In genomic region chr1:18064564-18064963, GRCh38 we compare ENCODE assay signal across 20 cellular contexts. TPM values are rescaled to one million over a fixed set of nuclear protein-coding genes. Genes with fewer than 3 reads are reported as not detected.
"Had no signal": no experiment of that assay in that cellular context is flagged by ENCODE, and none has a peak within 500 bp of the region (broad histone marks: within the 10 kb centered on the region; RNA-seq: fewer than 3 reads in every experiment).

No MANE protein-coding gene starts in this region.

- H3K27ac ChIP-seq: epithelial cell of prostate, esophagus muscularis mucosa, gastroesophageal sphincter, stomach, thoracic aorta, transverse colon had no signal

- DNase-seq: effector memory CD4-positive, alpha-beta T cell; foreskin fibroblast; glutamatergic neuron; islet precursor cell; left ventricle myocardium superior; mesendoderm; naive thymus-derived CD8-positive, alpha-beta T cell; right cardiac atrium; stimulated activated CD4-positive, alpha-beta T cell treated with anti-CD3 and anti-CD28 coated beads, Interleukin-2, amount 100 ng/mL, for 24 hours; stimulated activated CD4-positive, alpha-beta T cell treated with anti-CD3 and anti-CD28 coated beads, Interleukin-4, amount 100 ng/mL, for 4 hours; stimulated activated naive CD4-positive, alpha-beta T cell; stomach; substantia nigra; transverse colon had no signal

- H3K4me1 ChIP-seq: esophagus muscularis mucosa, gastroesophageal sphincter, transverse colon had no signal

- H3K9me3 ChIP-seq: thoracic aorta, transverse colon had no signal

- ATAC-seq: gastroesophageal sphincter; left ventricle myocardium superior; naive thymus-derived CD8-positive, alpha-beta T cell; right cardiac atrium had no signal

- H3K4me3 ChIP-seq: esophagus muscularis mucosa, gastroesophageal sphincter, stomach, thoracic aorta, transverse colon had no signal

- H3K36me3 ChIP-seq: esophagus muscularis mucosa, gastroesophageal sphincter, stomach, thoracic aorta, transverse colon had no signal

RNA-seq across cellular contexts. Expression of gene IGSF21, which starts 43.0 kb away (rescaled TPM):
- total RNA-seq: lung microvascular endothelial cell; naive thymus-derived CD8-positive, alpha-beta T cell; osteocyte had no signal
- polyA plus RNA-seq: naive thymus-derived CD8-positive, alpha-beta T cell had no signal
